ENCODE assay signal across 7 cellular contexts in genomic region chr16:7515543-7515942, GRCh38.
"Had no signal": no experiment of that assay in that cellular context is flagged by ENCODE, and none has a peak within 500 bp of the region (broad histone marks: within the 10 kb centered on the region; RNA-seq: fewer than 3 reads in every experiment).

No MANE protein-coding gene starts in this region.

- H3K4me2 ChIP-seq: KMS-11 had no signal

- FAIRE-seq: HTR-8/SVneo, K562 had no signal

- H3K27ac ChIP-seq: HL-60, KMS-11 had no signal

- DNase-seq: IMR-90, KBM-7, KG1 had no signal

- H3K4me3 ChIP-seq: K562 had no signal

- H3K9ac ChIP-seq: KMS-11 had no signal

- ATAC-seq: K562 had no signal
